ENCODE assay signal across 1 cellular context in the genomic region with DNA sequence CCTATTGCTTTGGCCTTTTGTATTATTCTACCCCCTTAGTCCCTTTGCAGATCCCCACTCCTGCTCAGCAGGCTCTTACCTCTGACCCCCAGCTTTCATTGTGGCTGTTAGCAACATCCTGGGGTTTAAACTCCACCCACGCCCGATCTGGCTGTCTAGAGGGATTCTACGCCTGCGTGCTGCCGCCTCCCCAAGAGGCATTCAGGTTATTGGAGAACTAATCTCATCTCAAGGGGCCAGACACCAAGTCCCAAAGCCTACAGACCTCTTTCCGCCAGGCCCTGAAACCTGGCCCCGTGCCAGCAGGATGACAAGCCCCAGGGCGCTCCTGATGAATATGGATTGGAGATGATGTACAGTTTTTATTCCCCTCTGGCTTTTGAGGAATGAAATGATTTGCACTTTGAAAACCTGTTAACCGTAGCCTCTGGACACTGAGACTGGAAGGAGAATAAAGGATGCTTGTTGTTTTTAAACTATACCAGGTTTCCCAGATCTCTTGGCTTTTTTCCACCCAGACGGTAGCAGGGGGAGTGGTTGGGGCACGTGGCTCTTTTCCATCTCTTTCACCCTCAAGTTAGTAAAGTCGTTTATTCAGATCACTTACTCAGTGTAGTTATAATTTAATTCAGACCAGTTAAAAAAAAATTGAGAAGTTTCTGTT.
TF ChIP-seq lines count a peak whose summit lies in the region.

No MANE protein-coding gene starts in this region.

TF ChIP-seq in K562, 482 proteins besides CTCF, POLR2A, EP300 and RAD21 (continued from another document and continues in another):
- TF ChIP-seq, protein P1, sequence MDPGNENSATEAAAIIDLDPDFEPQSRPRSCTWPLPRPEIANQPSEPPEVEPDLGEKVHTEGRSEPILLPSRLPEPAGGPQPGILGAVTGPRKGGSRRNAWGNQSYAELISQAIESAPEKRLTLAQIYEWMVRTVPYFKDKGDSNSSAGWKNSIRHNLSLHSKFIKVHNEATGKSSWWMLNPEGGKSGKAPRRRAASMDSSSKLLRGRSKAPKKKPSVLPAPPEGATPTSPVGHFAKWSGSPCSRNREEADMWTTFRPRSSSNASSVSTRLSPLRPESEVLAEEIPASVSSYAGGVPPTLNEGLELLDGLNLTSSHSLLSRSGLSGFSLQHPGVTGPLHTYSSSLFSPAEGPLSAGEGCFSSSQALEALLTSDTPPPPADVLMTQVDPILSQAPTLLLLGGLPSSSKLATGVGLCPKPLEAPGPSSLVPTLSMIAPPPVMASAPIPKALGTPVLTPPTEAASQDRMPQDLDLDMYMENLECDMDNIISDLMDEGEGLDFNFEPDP (CRISPR knock-in tag; IDR thresholded peaks at IDR 0.05), result no peak
- 0 out of 2 replicates have a peak, but pooled peaks have one; percentile 24 for TF ChIP-seq ZNF395 (CRISPR knock-in tag; IDR thresholded peaks at IDR 0.05)
- no peak for TF ChIP-seq HNRNPLL (IDR thresholded peaks at IDR 0.05; ENCODE audit: low read depth, low read length, poor library complexity, severe bottlenecking)
- no peak for TF ChIP-seq ZNF146 (CRISPR knock-in tag; IDR thresholded peaks at IDR 0.05; ENCODE audit: unreplicated experiment)
- TF ChIP-seq ZNF41 (CRISPR knock-in tag; conservative IDR thresholded peaks at IDR 0.05), result no peak
- TF ChIP-seq MTF1 (CRISPR knock-in tag; IDR thresholded peaks at IDR 0.05; ENCODE audit: borderline replicate concordance), result no peak
- no peak for TF ChIP-seq ZFP36 (IDR thresholded peaks at IDR 0.05; ENCODE audit: low read depth, low read length, partially characterized antibody)
- TF ChIP-seq, protein P2, sequence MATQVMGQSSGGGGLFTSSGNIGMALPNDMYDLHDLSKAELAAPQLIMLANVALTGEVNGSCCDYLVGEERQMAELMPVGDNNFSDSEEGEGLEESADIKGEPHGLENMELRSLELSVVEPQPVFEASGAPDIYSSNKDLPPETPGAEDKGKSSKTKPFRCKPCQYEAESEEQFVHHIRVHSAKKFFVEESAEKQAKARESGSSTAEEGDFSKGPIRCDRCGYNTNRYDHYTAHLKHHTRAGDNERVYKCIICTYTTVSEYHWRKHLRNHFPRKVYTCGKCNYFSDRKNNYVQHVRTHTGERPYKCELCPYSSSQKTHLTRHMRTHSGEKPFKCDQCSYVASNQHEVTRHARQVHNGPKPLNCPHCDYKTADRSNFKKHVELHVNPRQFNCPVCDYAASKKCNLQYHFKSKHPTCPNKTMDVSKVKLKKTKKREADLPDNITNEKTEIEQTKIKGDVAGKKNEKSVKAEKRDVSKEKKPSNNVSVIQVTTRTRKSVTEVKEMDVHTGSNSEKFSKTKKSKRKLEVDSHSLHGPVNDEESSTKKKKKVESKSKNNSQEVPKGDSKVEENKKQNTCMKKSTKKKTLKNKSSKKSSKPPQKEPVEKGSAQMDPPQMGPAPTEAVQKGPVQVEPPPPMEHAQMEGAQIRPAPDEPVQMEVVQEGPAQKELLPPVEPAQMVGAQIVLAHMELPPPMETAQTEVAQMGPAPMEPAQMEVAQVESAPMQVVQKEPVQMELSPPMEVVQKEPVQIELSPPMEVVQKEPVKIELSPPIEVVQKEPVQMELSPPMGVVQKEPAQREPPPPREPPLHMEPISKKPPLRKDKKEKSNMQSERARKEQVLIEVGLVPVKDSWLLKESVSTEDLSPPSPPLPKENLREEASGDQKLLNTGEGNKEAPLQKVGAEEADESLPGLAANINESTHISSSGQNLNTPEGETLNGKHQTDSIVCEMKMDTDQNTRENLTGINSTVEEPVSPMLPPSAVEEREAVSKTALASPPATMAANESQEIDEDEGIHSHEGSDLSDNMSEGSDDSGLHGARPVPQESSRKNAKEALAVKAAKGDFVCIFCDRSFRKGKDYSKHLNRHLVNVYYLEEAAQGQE (CRISPR knock-in tag; IDR thresholded peaks at IDR 0.05; ENCODE audit: low read depth), result no peak
- TF ChIP-seq, protein P3, sequence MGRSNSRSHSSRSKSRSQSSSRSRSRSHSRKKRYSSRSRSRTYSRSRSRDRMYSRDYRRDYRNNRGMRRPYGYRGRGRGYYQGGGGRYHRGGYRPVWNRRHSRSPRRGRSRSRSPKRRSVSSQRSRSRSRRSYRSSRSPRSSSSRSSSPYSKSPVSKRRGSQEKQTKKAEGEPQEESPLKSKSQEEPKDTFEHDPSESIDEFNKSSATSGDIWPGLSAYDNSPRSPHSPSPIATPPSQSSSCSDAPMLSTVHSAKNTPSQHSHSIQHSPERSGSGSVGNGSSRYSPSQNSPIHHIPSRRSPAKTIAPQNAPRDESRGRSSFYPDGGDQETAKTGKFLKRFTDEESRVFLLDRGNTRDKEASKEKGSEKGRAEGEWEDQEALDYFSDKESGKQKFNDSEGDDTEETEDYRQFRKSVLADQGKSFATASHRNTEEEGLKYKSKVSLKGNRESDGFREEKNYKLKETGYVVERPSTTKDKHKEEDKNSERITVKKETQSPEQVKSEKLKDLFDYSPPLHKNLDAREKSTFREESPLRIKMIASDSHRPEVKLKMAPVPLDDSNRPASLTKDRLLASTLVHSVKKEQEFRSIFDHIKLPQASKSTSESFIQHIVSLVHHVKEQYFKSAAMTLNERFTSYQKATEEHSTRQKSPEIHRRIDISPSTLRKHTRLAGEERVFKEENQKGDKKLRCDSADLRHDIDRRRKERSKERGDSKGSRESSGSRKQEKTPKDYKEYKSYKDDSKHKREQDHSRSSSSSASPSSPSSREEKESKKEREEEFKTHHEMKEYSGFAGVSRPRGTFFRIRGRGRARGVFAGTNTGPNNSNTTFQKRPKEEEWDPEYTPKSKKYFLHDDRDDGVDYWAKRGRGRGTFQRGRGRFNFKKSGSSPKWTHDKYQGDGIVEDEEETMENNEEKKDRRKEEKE (IDR thresholded peaks at IDR 0.05; ENCODE audit: borderline replicate concordance in 1 of 2, control insufficient read depth in 1 of 2, low read depth in 2 of 2, low read length in 1 of 2), result no peak; a peak in 1 of 4 replicates
- TF ChIP-seq ZNF311 (CRISPR knock-in tag; IDR thresholded peaks at IDR 0.05), result no peak
- peak; percentile 64 for TF ChIP-seq TCF3 (CRISPR knock-in tag; IDR thresholded peaks at IDR 0.05)
- TF ChIP-seq HMG20B (CRISPR knock-in tag; IDR thresholded peaks at IDR 0.05), result no peak
- TF ChIP-seq SIRT6 (IDR thresholded peaks at IDR 0.05; ENCODE audit: low read depth, low read length), result no peak
- no peak for TF ChIP-seq NEUROD1 (IDR thresholded peaks at IDR 0.05; ENCODE audit: borderline replicate concordance, low read depth, low read length, partially characterized antibody)
- no peak for TF ChIP-seq E2F8 (IDR thresholded peaks at IDR 0.05; ENCODE audit: low read depth, partially characterized antibody)
- TF ChIP-seq CREB1 (IDR thresholded peaks at IDR 0.05), result no peak
- TF ChIP-seq CREB1 (CRISPR knock-in tag; IDR thresholded peaks at IDR 0.05), result no peak
- no peak for TF ChIP-seq ZKSCAN1 (IDR thresholded peaks at IDR 0.05; ENCODE audit: low read depth, low read length)
- no peak for TF ChIP-seq HEY1 (CRISPR knock-in tag; IDR thresholded peaks at IDR 0.05; ENCODE audit: borderline replicate concordance)
- TF ChIP-seq GTF2F1 (IDR thresholded peaks at IDR 0.05; ENCODE audit: low read depth, low read length), result no peak
- no peak for TF ChIP-seq HDAC6 (IDR thresholded peaks at IDR 0.05; ENCODE audit: low read depth, low read length)
- no peak for TF ChIP-seq ZNF217 (CRISPR knock-in tag; IDR thresholded peaks at IDR 0.05)
- no peak for TF ChIP-seq FOXJ3 (CRISPR knock-in tag; IDR thresholded peaks at IDR 0.05)
- TF ChIP-seq ADNP (tag; IDR thresholded peaks at IDR 0.05), result no peak
- TF ChIP-seq, protein P4, sequence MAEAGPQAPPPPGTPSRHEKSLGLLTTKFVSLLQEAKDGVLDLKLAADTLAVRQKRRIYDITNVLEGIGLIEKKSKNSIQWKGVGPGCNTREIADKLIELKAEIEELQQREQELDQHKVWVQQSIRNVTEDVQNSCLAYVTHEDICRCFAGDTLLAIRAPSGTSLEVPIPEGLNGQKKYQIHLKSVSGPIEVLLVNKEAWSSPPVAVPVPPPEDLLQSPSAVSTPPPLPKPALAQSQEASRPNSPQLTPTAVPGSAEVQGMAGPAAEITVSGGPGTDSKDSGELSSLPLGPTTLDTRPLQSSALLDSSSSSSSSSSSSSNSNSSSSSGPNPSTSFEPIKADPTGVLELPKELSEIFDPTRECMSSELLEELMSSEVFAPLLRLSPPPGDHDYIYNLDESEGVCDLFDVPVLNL (CRISPR knock-in tag; IDR thresholded peaks at IDR 0.05; ENCODE audit: low read depth), result no peak
- TF ChIP-seq SMAD2 (IDR thresholded peaks at IDR 0.05; ENCODE audit: low read depth, low read length), result no peak
- no peak for TF ChIP-seq U2AF1 (optimal IDR thresholded peaks at IDR 0.05; ENCODE audit: low read depth, low read length)
- TF ChIP-seq PRPF4 (IDR thresholded peaks at IDR 0.05; ENCODE audit: insufficient read depth, low read depth, low read length, poor library complexity, severe bottlenecking), result no peak
- TF ChIP-seq LARP7 (IDR thresholded peaks at IDR 0.05), result no peak
- TF ChIP-seq HSF4 (CRISPR knock-in tag; IDR thresholded peaks at IDR 0.05; ENCODE audit: borderline replicate concordance), result no peak
- TF ChIP-seq, protein P5, sequence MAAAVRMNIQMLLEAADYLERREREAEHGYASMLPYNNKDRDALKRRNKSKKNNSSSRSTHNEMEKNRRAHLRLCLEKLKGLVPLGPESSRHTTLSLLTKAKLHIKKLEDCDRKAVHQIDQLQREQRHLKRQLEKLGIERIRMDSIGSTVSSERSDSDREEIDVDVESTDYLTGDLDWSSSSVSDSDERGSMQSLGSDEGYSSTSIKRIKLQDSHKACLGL (CRISPR knock-in tag; IDR thresholded peaks at IDR 0.05; ENCODE audit: borderline replicate concordance, poor library complexity, severe bottlenecking), result no peak
- TF ChIP-seq MTA1 (IDR thresholded peaks at IDR 0.05; ENCODE audit: borderline replicate concordance), result no peak
- peak; percentile 52 for TF ChIP-seq NFE2 (IDR thresholded peaks at IDR 0.05; ENCODE audit: low read depth)
- no peak for TF ChIP-seq ZNF561 (CRISPR knock-in tag; conservative IDR thresholded peaks at IDR 0.05)
- TF ChIP-seq ZNF764 (CRISPR knock-in tag; IDR thresholded peaks at IDR 0.05; ENCODE audit: low read depth), result no peak
- no peak for TF ChIP-seq RBM17 (IDR thresholded peaks at IDR 0.05; ENCODE audit: borderline replicate concordance, low read depth, low read length)
- TF ChIP-seq ZSCAN32 (CRISPR knock-in tag; IDR thresholded peaks at IDR 0.05), result no peak
- no peak for TF ChIP-seq E2F5 (CRISPR knock-in tag; IDR thresholded peaks at IDR 0.05)
- TF ChIP-seq ZNF384 (IDR thresholded peaks at IDR 0.05; ENCODE audit: low read depth, low read length), result no peak
- no peak for TF ChIP-seq GATA2 (CRISPR knock-in tag; IDR thresholded peaks at IDR 0.05)
